In genomic region chr13:109427148-109427547, GRCh38 we compare ENCODE assay signal across 31 cellular contexts.
DNase-seq lines count a peak whose midpoint lies in the region; ATAC-seq and TF ChIP-seq lines count a peak whose summit lies in the region.
"Had no signal": no experiment of that assay in that cellular context is flagged by ENCODE, and none has a peak within 500 bp of the region (broad histone marks: within the 10 kb centered on the region; RNA-seq: fewer than 3 reads in every experiment).

No MANE protein-coding gene starts in this region.

- H3K27ac Mint-ChIP-seq in neural crest cell (ENCODE audit: unreplicated experiment), result peak overlapping the region; percentile 45
- H3K27ac Mint-ChIP-seq: activated CD4-positive, alpha-beta T cell treated with anti-CD3 and anti-CD28 coated beads for 36 hours; activated CD8-positive, alpha-beta T cell treated with anti-CD3 and anti-CD28 coated beads, Interleukin-2, amount 10 ng/mL, durations not matched to agents 7 days and 5 days; activated naive CD4-positive, alpha-beta T cell treated with anti-CD3 and anti-CD28 coated beads, Interleukin-2, amount 10 ng/mL, durations not matched to agents 7 days and 5 days; CD4-positive, alpha-beta memory T cell; HFFc6; neural progenitor cell had no signal

- no peak overlapping the region for H2AFZ ChIP-seq in osteoblast (ENCODE audit: low read length)
- H2AFZ ChIP-seq: hepatocyte, neural progenitor cell, parathyroid adenoma had no signal

- peaks cover 38 to 48% (median 43%) of the 10 kb centered on the region in 11 experiments for H3K9me3 ChIP-seq in BLaER1 treated with 17β-estradiol and CSF1 and Interleukin-3, amounts not matched to agents 10 nM and 100 nM (replicated peaks in 1 of 11)
- peaks cover 4% of the 10 kb centered on the region; the same call in 1 of the 2 replicates for H3K9me3 ChIP-seq in SK-N-MC (ENCODE audit: low read depth, low read length)
- H3K9me3 ChIP-seq in esophagus muscularis mucosa, result no peaks in the 10 kb centered on the region
- no peaks in the 10 kb centered on the region for H3K9me3 ChIP-seq in osteoblast (ENCODE audit: low read depth, low read length)
- H3K9me3 ChIP-seq: gastrocnemius medialis, suprapubic skin, upper lobe of left lung had no signal

- no peak overlapping the region; a peak in 1 of 22 replicates for H3K9ac ChIP-seq in BLaER1 treated with 17β-estradiol and CSF1 and Interleukin-3, amounts not matched to agents 10 nM and 100 nM
- H3K9ac ChIP-seq in SK-N-MC (ENCODE audit: insufficient read length), result peak overlapping the region; percentile 92
- H3K9ac ChIP-seq: neural progenitor cell, parathyroid adenoma had no signal

- no peak for TF ChIP-seq EP300 in esophagus muscularis mucosa (IDR thresholded peaks at IDR 0.05)

- H3K4me1 ChIP-seq in BLaER1 treated with 17β-estradiol and CSF1 and Interleukin-3, amounts not matched to agents 10 nM and 100 nM, result peaks cover 7 to 30% (median 21%) of the 10 kb centered on the region in 10 experiments; a peak in 19 of 20 replicates
- H3K4me1 ChIP-seq in esophagus muscularis mucosa (no peaks in the 10 kb centered on the region), osteoblast (ENCODE audit: insufficient read depth, low read length) (no peaks in the 10 kb centered on the region)
- H3K4me1 ChIP-seq: gastrocnemius medialis, neural progenitor cell, parathyroid adenoma, suprapubic skin, upper lobe of left lung had no signal

- no peak for TF ChIP-seq CTCF in esophagus muscularis mucosa (IDR thresholded peaks at IDR 0.05)
- no peak for TF ChIP-seq CTCF in neural crest cell (conservative IDR thresholded peaks at IDR 0.05)
- no peak for TF ChIP-seq CTCF in osteoblast (IDR thresholded peaks at IDR 0.05; ENCODE audit: extremely low read depth, low read depth, low read length)

- DNase-seq in SK-N-MC (ENCODE audit: low read depth, low spot score), result no peak
- peak; percentile 29 for DNase-seq in esophagus muscularis mucosa (ENCODE audit: extremely low spot score)
- DNase-seq in neural crest cell (ENCODE audit: low read depth, low spot score), result no peak
- DNase-seq in osteoblast (ENCODE audit: insufficient read length, low spot score, missing footprints), result no peak
- DNase-seq in SHP77 treated with DMSO at 0.1 percent for 48 hours (lab: John Stamatoyannopoulos, UW), result no peak
- DNase-seq: activated CD4-positive, alpha-beta T cell treated with anti-CD3 and anti-CD28 coated beads for 36 hours; activated CD8-positive, alpha-beta T cell treated with anti-CD3 and anti-CD28 coated beads, Interleukin-2, amount 10 ng/mL, durations not matched to agents 7 days and 5 days; activated naive CD4-positive, alpha-beta T cell treated with anti-CD3 and anti-CD28 coated beads, Interleukin-2, amount 10 ng/mL, durations not matched to agents 7 days and 5 days; amygdala; CD4-positive, alpha-beta memory T cell; cortex of kidney; effector memory CD4-positive, alpha-beta T cell; gastrocnemius medialis; GOT3; HFFc6; left cardiac atrium; NCI-H1105; NCI-H187; NCI-H2171; SIG-M5; stimulated activated naive CD4-positive, alpha-beta T cell treated with Interleukin-2 at 50 U/mL for 16 hours; T1000; upper lobe of left lung had no signal

- peak overlapping the region in 9 of 11 experiments; percentile 14 to 82 (median 72); a peak in 18 of 22 replicates for H3K4me2 ChIP-seq in BLaER1 treated with 17β-estradiol and CSF1 and Interleukin-3, amounts not matched to agents 10 nM and 100 nM
- H3K4me2 ChIP-seq in osteoblast (ENCODE audit: insufficient read depth, low read length), result no peak overlapping the region
- H3K4me2 ChIP-seq: hepatocyte, neural progenitor cell, smooth muscle cell had no signal

- H4K20me1 ChIP-seq in BLaER1 treated with 17β-estradiol and CSF1 and Interleukin-3, amounts not matched to agents 10 nM and 100 nM, result no peaks in the 10 kb centered on the region
- no peaks in the 10 kb centered on the region for H4K20me1 ChIP-seq in osteoblast (ENCODE audit: insufficient read depth, low read length)

- H3K9me3 Mint-ChIP-seq in neural crest cell, result peaks cover 11% of the 10 kb centered on the region
- H3K9me3 Mint-ChIP-seq: HFFc6 had no signal

- no peak overlapping the region for H3K4me3 Mint-ChIP-seq in neural crest cell
- H3K4me3 Mint-ChIP-seq: activated CD4-positive, alpha-beta T cell treated with anti-CD3 and anti-CD28 coated beads for 36 hours; activated CD8-positive, alpha-beta T cell treated with anti-CD3 and anti-CD28 coated beads, Interleukin-2, amount 10 ng/mL, durations not matched to agents 7 days and 5 days; activated naive CD4-positive, alpha-beta T cell treated with anti-CD3 and anti-CD28 coated beads, Interleukin-2, amount 10 ng/mL, durations not matched to agents 7 days and 5 days; CD4-positive, alpha-beta memory T cell; HFFc6; neural progenitor cell had no signal

- no peak for TF ChIP-seq POLR2A in esophagus muscularis mucosa (IDR thresholded peaks at IDR 0.05; ENCODE audit: low read depth)

- WGBS in esophagus muscularis mucosa, result 85% methylated on average over 2 of the region's 2 CpGs

- no peak for ATAC-seq in GM18502 (IDR thresholded peaks at IDR 0.05; ENCODE audit: poor library complexity, unreplicated experiment)
- ATAC-seq: activated CD4-positive, alpha-beta T cell treated with anti-CD3 and anti-CD28 coated beads for 36 hours; activated CD8-positive, alpha-beta T cell treated with anti-CD3 and anti-CD28 coated beads, Interleukin-2, amount 10 ng/mL, durations not matched to agents 7 days and 5 days; gastrocnemius medialis; left cardiac atrium had no signal

- intact Hi-C loops in esophagus muscularis mucosa (cut with DNase I), result no loop called here

- peak overlapping the region in 4 of 11 experiments; percentile 5 to 54 (median 30); a peak in 5 of 22 replicates for H3K27ac ChIP-seq in BLaER1 treated with 17β-estradiol and CSF1 and Interleukin-3, amounts not matched to agents 10 nM and 100 nM
- H3K27ac ChIP-seq in SK-N-MC (peak overlapping the region; percentile 100), esophagus muscularis mucosa (replicated peaks in 1 of 4) (no peak overlapping the region), osteoblast (ENCODE audit: low read depth, low read length) (no peak overlapping the region)
- H3K27ac ChIP-seq: gastrocnemius medialis, hepatocyte, neural progenitor cell, parathyroid adenoma, suprapubic skin, upper lobe of left lung, VCaP had no signal

- peak overlapping the region in 2 of 10 experiments; percentile 17 to 24; a peak in 2 of 20 replicates for H3K4me3 ChIP-seq in BLaER1 treated with 17β-estradiol and CSF1 and Interleukin-3, amounts not matched to agents 10 nM and 100 nM
- H3K4me3 ChIP-seq in SK-N-MC (peak overlapping the region; percentile 73), esophagus muscularis mucosa (no peak overlapping the region), osteoblast (ENCODE audit: insufficient read depth, low read length) (no peak overlapping the region)
- H3K4me3 ChIP-seq: gastrocnemius medialis, hepatocyte, neural progenitor cell, smooth muscle cell, suprapubic skin, upper lobe of left lung had no signal

- H3K36me3 Mint-ChIP-seq in neural crest cell (ENCODE audit: low read depth), result peaks cover 3% of the 10 kb centered on the region
- H3K36me3 Mint-ChIP-seq: activated naive CD4-positive, alpha-beta T cell treated with anti-CD3 and anti-CD28 coated beads, Interleukin-2, amount 10 ng/mL, durations not matched to agents 7 days and 5 days; CD4-positive, alpha-beta memory T cell; neural progenitor cell had no signal

- peaks cover 0 to 19% (median 5%) of the 10 kb centered on the region in 11 experiments; a peak in 9 of 22 replicates for H3K36me3 ChIP-seq in BLaER1 treated with 17β-estradiol and CSF1 and Interleukin-3, amounts not matched to agents 10 nM and 100 nM
- no peaks in the 10 kb centered on the region for H3K36me3 ChIP-seq in SK-N-MC (ENCODE audit: insufficient read depth, low read length)
- no peaks in the 10 kb centered on the region for H3K36me3 ChIP-seq in esophagus muscularis mucosa
- H3K36me3 ChIP-seq in osteoblast (ENCODE audit: insufficient read depth, low read length), result no peaks in the 10 kb centered on the region
- H3K36me3 ChIP-seq: gastrocnemius medialis, neural progenitor cell, suprapubic skin, upper lobe of left lung had no signal

- no peaks in the 10 kb centered on the region for H3K79me2 ChIP-seq in osteoblast (ENCODE audit: insufficient read depth, low read length)
- H3K79me2 ChIP-seq: hepatocyte, parathyroid adenoma had no signal

- no peaks in the 10 kb centered on the region for H3K27me3 ChIP-seq in BLaER1 treated with 17β-estradiol and CSF1 and Interleukin-3, amounts not matched to agents 10 nM and 100 nM
- H3K27me3 ChIP-seq in esophagus muscularis mucosa, result no peaks in the 10 kb centered on the region
- no peaks in the 10 kb centered on the region for H3K27me3 ChIP-seq in osteoblast (ENCODE audit: insufficient read depth, low read length)
- H3K27me3 ChIP-seq: gastrocnemius medialis, hepatocyte, neural progenitor cell, suprapubic skin, upper lobe of left lung had no signal

- no peaks in the 10 kb centered on the region for H3K27me3 Mint-ChIP-seq in neural crest cell (ENCODE audit: low read depth)
- H3K27me3 Mint-ChIP-seq: activated naive CD4-positive, alpha-beta T cell treated with anti-CD3 and anti-CD28 coated beads, Interleukin-2, amount 10 ng/mL, durations not matched to agents 7 days and 5 days had no signal

- peaks cover 7% of the 10 kb centered on the region for H3K4me1 Mint-ChIP-seq in neural crest cell
- H3K4me1 Mint-ChIP-seq: activated naive CD4-positive, alpha-beta T cell treated with anti-CD3 and anti-CD28 coated beads, Interleukin-2, amount 10 ng/mL, durations not matched to agents 7 days and 5 days; CD4-positive, alpha-beta memory T cell had no signal
